ENCODE assay signal across 17 cellular contexts in the genomic region with DNA sequence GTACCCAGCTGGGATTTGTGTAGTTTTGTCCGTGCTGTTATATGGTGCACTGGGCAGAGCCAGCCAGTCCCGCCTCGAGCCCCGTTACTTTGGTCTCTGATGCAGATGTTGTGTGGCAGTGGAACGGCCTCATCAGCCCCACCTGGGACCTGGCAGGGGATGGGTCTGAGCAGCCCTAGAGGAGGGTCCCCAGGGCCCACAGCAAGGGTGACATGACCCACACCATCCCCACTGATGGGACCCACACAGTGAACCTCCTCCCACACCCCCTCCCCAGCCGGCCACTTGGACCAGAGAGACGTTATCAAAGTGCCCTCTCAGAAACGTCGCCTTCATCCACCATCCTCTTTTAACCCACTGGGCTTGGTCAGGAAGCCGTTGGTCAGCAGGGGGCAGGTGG. TPM values are rescaled to one million over a fixed set of nuclear protein-coding genes. Genes with fewer than 3 reads are reported as not detected.
DNase-seq lines count a peak whose midpoint lies in the region; ATAC-seq and TF ChIP-seq lines count a peak whose summit lies in the region.
"Had no signal": no experiment of that assay in that cellular context is flagged by ENCODE, and none has a peak within 500 bp of the region (broad histone marks: within the 10 kb centered on the region; RNA-seq: fewer than 3 reads in every experiment).

No MANE protein-coding gene starts in this region.

- H2BK5ac ChIP-seq in neuronal stem cell (ENCODE audit: low read length): no peak overlapping the region

- H2AFZ ChIP-seq in neuronal stem cell (ENCODE audit: low read length): no peak overlapping the region

- no peak overlapping the region for H4K91ac ChIP-seq in neuronal stem cell (ENCODE audit: low read depth, low read length, poor library complexity)

- peak; percentile 33 for DNase-seq in activated effector memory CD4-positive, alpha-beta T cell treated with anti-CD3 and anti-CD28 coated beads, Interleukin-2, amount 50 U/mL, for 16 hours
- no peak for DNase-seq in activated effector memory CD4-positive, alpha-beta T cell treated with Interleukin-2 at 50 U/mL for 16 hours
- peak; percentile 49 for DNase-seq in coronary artery (ENCODE audit: low spot score)
- DNase-seq in neuronal stem cell (ENCODE audit: low spot score): no peak
- no peak for DNase-seq in DMS 273 (lab: John Stamatoyannopoulos, UW; ENCODE audit: unreplicated experiment)
- DNase-seq in lower lobe of right lung: no peak
- DNase-seq: DMS53, GDM1, GOT3, Kasumi-1, NCI-H1694, NCI-H2081, NCI-H2171, NCI-H446 had no signal

- TF ChIP-seq CTCF in coronary artery (IDR thresholded peaks at IDR 0.05) (no peak), lower lobe of right lung (IDR thresholded peaks at IDR 0.05) (no peak)

- H2BK12ac ChIP-seq in neuronal stem cell (ENCODE audit: low read length): no peak overlapping the region

- no peak overlapping the region for H3K4ac ChIP-seq in neuronal stem cell (ENCODE audit: low read length)

- H3K27me3 ChIP-seq in neuronal stem cell (ENCODE audit: control insufficient read depth in 3 of 3, insufficient read depth in 3 of 3, low read depth in 1 of 3, low read length in 3 of 3) (peaks cover 0 to 4% (median 0%) of the 10 kb centered on the region in 3 experiments), lower lobe of right lung (ENCODE audit: low read depth) (no peaks in the 10 kb centered on the region)

- H3K36me3 ChIP-seq in neuronal stem cell (replicated peaks in 1 of 2; ENCODE audit: control insufficient read depth in 2 of 2, insufficient read depth in 2 of 2, low read length in 2 of 2): no peaks in the 10 kb centered on the region
- no peaks in the 10 kb centered on the region for H3K36me3 ChIP-seq in lower lobe of right lung

- no peak overlapping the region for H2BK15ac ChIP-seq in neuronal stem cell (ENCODE audit: low read length)

- H3K4me1 ChIP-seq in neuronal stem cell (ENCODE audit: control insufficient read depth in 2 of 2, insufficient read depth in 1 of 2, low read depth in 1 of 2, low read length in 2 of 2) (no peaks in the 10 kb centered on the region), lower lobe of right lung (peaks cover 1% of the 10 kb centered on the region)
- H3K4me1 ChIP-seq: A549 had no signal

- no peak overlapping the region for H3K23ac ChIP-seq in neuronal stem cell (ENCODE audit: low read depth, low read length, poor library complexity)

- no peak overlapping the region for H4K8ac ChIP-seq in neuronal stem cell (ENCODE audit: low read depth, low read length)

- H3K79me1 ChIP-seq in neuronal stem cell (ENCODE audit: low read depth, low read length): no peaks in the 10 kb centered on the region

- intact Hi-C loops in lower lobe of right lung (cut with DNase I): no loop called here

- H3K14ac ChIP-seq in neuronal stem cell (ENCODE audit: low read length): peak overlapping the region; percentile 21

- H2AK5ac ChIP-seq in neuronal stem cell (ENCODE audit: low read depth, low read length): peak overlapping the region; percentile 52

- H3K27ac ChIP-seq in coronary artery (no peak overlapping the region), neuronal stem cell (replicated peaks; ENCODE audit: low read length) (no peak overlapping the region), lower lobe of right lung (no peak overlapping the region)
- H3K27ac ChIP-seq: A549 had no signal

- peaks cover 0 to 5% of the 10 kb centered on the region in 2 donors for H3K9me3 ChIP-seq in neuronal stem cell (replicated peaks in 1 of 2; ENCODE audit: control insufficient read depth in 2 of 2, insufficient read depth in 1 of 2, low read depth in 1 of 2, low read length in 2 of 2)
- H3K9me3 ChIP-seq in lower lobe of right lung: peaks cover 9% of the 10 kb centered on the region

- H3K4me3 ChIP-seq in coronary artery (no peak overlapping the region), neuronal stem cell (ENCODE audit: low read length in 2 of 2) (no peak overlapping the region), lower lobe of right lung (no peak overlapping the region)
- H3K4me3 ChIP-seq: A549 had no signal

- H2BK120ac ChIP-seq in neuronal stem cell (ENCODE audit: low read depth, low read length): no peak overlapping the region

- H3K4me2 ChIP-seq in neuronal stem cell (ENCODE audit: insufficient read depth, low read length, poor library complexity, severe bottlenecking): no peak overlapping the region
- H3K4me2 ChIP-seq: A549 had no signal

- WGBS in neuronal stem cell (ENCODE audit: extremely low coverage in 2 of 2, insufficient read length in 2 of 2, insufficient replicate concordance in 1 of 2), 2 donors: no CpG with 5 or more reads among the region's 10 CpGs

- no peak overlapping the region for H3K18ac ChIP-seq in neuronal stem cell (ENCODE audit: low read length)

- ATAC-seq in HG02642 (IDR thresholded peaks at IDR 0.05; ENCODE audit: poor library complexity, unreplicated experiment) (no peak), lower lobe of right lung (no peak)
- ATAC-seq: A549, HCT116 had no signal

- no peak overlapping the region for H3K9ac ChIP-seq in neuronal stem cell (ENCODE audit: low read depth, low read length, poor library complexity)

RNA-seq across cellular contexts. Expression of a gene that starts 42.0 kb away (rescaled TPM):
- polyA plus RNA-seq in neuronal stem cell (2013, experiment 1 of 2): 6.9 TPM
- polyA plus RNA-seq in neuronal stem cell (2013, experiment 2 of 2): 6.2 TPM
- total RNA-seq in lower lobe of right lung: 4.5 TPM

RNA-seq across cellular contexts. Expression of a gene that starts 59.3 kb away (rescaled TPM):
- polyA plus RNA-seq in neuronal stem cell (2013, experiment 1 of 2): 16.6 TPM
- polyA plus RNA-seq in neuronal stem cell (2013, experiment 2 of 2): 16.2 TPM
- 50.7 TPM for total RNA-seq in lower lobe of right lung

Comparison
In these comparisons a context has a peak if more than half of its experiments do, and no peak if none do; other contexts are left out.
1. DNase-seq: peak in activated effector memory CD4-positive, alpha-beta T cell treated with anti-CD3 and anti-CD28 coated beads, Interleukin-2, amount 50 U/mL, for 16 hours (single experiment) and coronary artery (single experiment); none in activated effector memory CD4-positive, alpha-beta T cell treated with Interleukin-2 at 50 U/mL for 16 hours (single experiment), neuronal stem cell (single experiment), DMS 273 (single experiment) and lower lobe of right lung (single experiment).